In the genomic region with DNA sequence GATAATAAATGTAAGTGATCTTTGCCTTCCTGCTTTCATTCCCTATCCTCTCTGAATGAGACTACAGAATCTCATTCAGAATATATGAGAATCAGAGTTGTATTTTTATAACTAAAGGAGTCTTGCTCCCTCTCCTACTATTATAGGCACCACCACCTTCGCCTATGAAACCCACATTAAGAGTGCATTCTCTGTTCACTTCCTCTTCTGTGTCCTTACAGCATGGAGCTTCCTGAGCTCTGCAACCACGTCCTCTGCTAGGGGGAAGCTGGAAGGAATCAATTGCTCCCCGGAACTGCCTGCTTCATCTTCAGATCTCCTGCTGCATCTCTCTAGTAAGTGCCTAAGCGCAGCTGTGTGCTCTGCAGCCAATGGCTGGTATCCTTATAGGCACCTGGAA, we compare ENCODE assay signal across 26 cellular contexts.
DNase-seq lines count a peak whose midpoint lies in the region; ATAC-seq and TF ChIP-seq lines count a peak whose summit lies in the region.
"Had no signal": no experiment of that assay in that cellular context is flagged by ENCODE, and none has a peak within 500 bp of the region (broad histone marks: within the 10 kb centered on the region; RNA-seq: fewer than 3 reads in every experiment).

No MANE protein-coding gene starts in this region.

- WGBS in adrenal gland, 4 donors: 57 to 72% (median 63%) methylated on average over 4 of the region's 4 CpGs

- intact Hi-C loops in adrenal gland (cut with DNase I) (no loop called here), tibial artery (cut with DNase I; ENCODE audit: low total_unique reads) (loop anchor here (2.0 kb wide), 1 partner anchor 831 kb away; no protein-coding TSS in a partner anchor)

- peak; percentile 27 for ATAC-seq in GM18868 (IDR thresholded peaks at IDR 0.05; ENCODE audit: unreplicated experiment)
- no peak for ATAC-seq in GM21786 (IDR thresholded peaks at IDR 0.05; ENCODE audit: unreplicated experiment)
- ATAC-seq: activated CD4-positive, CD25-positive, alpha-beta regulatory T cell treated with anti-CD3 and anti-CD28 coated beads, Interleukin-2, amount 50 U/mL, for 24 hours; left ventricle myocardium superior; right cardiac atrium had no signal

- H3K4me3 ChIP-seq in adrenal gland: no peak overlapping the region
- no peak overlapping the region for H3K4me3 ChIP-seq in tibial artery
- H3K4me3 ChIP-seq: cardiac muscle cell, testis had no signal

- no peak for TF ChIP-seq POLR2A in adrenal gland (IDR thresholded peaks at IDR 0.05)

- H3K9me3 ChIP-seq in adrenal gland (replicated peaks in 1 of 3) (no peaks in the 10 kb centered on the region), tibial artery (no peaks in the 10 kb centered on the region)
- H3K9me3 ChIP-seq: testis had no signal

- H3K36me3 ChIP-seq in adrenal gland (replicated peaks in 1 of 2) (no peaks in the 10 kb centered on the region), tibial artery (no peaks in the 10 kb centered on the region)
- H3K36me3 ChIP-seq: cardiac muscle cell had no signal

- no peak for TF ChIP-seq CTCF in adrenal gland (IDR thresholded peaks at IDR 0.05)
- no peak for TF ChIP-seq CTCF in tibial artery (IDR thresholded peaks at IDR 0.05)

- no peaks in the 10 kb centered on the region for H3K27me3 ChIP-seq in adrenal gland
- H3K27me3 ChIP-seq in tibial artery: no peaks in the 10 kb centered on the region
- H3K27me3 ChIP-seq: cardiac muscle cell, testis had no signal

- H3K27ac ChIP-seq in adrenal gland (no peak overlapping the region), tibial artery (no peak overlapping the region)
- H3K27ac ChIP-seq: C4-2B, cardiac muscle cell, testis had no signal

- H3K4me1 ChIP-seq in adrenal gland (replicated peaks in 1 of 2): no peaks in the 10 kb centered on the region
- no peaks in the 10 kb centered on the region for H3K4me1 ChIP-seq in tibial artery
- H3K4me1 ChIP-seq: testis had no signal

- DNase-seq in DMS153 (lab: John Stamatoyannopoulos, UW): peak; percentile 25
- peak; percentile 78 for DNase-seq in NCI-H69 (lab: John Stamatoyannopoulos, UW)
- DNase-seq in SKM-1 (lab: John Stamatoyannopoulos, UW; ENCODE audit: unreplicated experiment): peak; percentile 90
- no peak for DNase-seq in adrenal gland
- DNase-seq in NCI-H187 treated with DMSO at 0.1 percent for 48 hours (lab: John Stamatoyannopoulos, UW): no peak
- no peak for DNase-seq in tibial artery
- DNase-seq: activated CD4-positive, alpha-beta T cell treated with anti-CD3 and anti-CD28 coated beads, Interleukin-2, amount 50 U/mL, for 4 hours; activated gamma-delta T cell treated with Interleukin-2 at 50 U/mL for 16 hours; activated naive CD8-positive, alpha-beta T cell treated with anti-CD3 and anti-CD28 coated beads, Interleukin-2, amount 10 ng/mL, durations not matched to agents 7 days and 5 days; activated T-cell treated with anti-CD3 and anti-CD28 coated beads, Interleukin-2, amount 50 U/mL, for 48 hours; H7; kidney; left ventricle myocardium superior; naive B cell; NCI-H1694; NCI-H526 treated with DMSO at 0.1 percent for 48 hours; right cardiac atrium; SK-N-SH; stimulated activated CD4-positive, alpha-beta T cell treated with anti-CD3 and anti-CD28 coated beads, Interleukin-2, amount 100 ng/mL, for 24 hours; T-helper 2 cell; testis had no signal

Comparison
In these comparisons a context has a peak if more than half of its experiments do, and no peak if none do; other contexts are left out.
1. DNase-seq: peak in DMS153 (single experiment), NCI-H69 (single experiment) and SKM-1 (single experiment); none in adrenal gland (0 of 7), NCI-H187 treated with DMSO at 0.1 percent for 48 hours (single experiment) and tibial artery (0 of 2).